ENCODE assay signal across 21 cellular contexts in the genomic region with DNA sequence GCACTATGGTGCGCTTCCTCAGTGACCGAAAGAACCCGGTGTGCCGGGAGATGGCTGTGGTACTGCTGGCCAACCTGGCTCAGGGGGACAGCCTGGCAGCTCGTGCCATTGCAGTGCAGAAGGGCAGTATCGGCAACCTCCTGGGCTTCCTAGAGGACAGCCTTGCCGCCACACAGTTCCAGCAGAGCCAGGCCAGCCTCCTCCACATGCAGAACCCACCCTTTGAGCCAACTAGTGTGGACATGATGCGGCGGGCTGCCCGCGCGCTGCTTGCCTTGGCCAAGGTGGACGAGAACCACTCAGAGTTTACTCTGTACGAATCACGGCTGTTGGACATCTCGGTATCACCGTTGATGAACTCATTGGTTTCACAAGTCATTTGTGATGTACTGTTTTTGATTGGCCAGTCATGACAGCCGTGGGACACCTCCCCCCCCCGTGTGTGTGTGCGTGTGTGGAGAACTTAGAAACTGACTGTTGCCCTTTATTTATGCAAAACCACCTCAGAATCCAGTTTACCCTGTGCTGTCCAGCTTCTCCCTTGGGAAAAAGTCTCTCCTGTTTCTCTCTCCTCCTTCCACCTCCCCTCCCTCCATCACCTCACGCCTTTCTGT. TPM values are rescaled to one million over a fixed set of nuclear protein-coding genes. Genes with fewer than 3 reads are reported as not detected.
DNase-seq lines count a peak whose midpoint lies in the region; ATAC-seq and TF ChIP-seq lines count a peak whose summit lies in the region.
"Had no signal": no experiment of that assay in that cellular context is flagged by ENCODE, and none has a peak within 500 bp of the region (broad histone marks: within the 10 kb centered on the region; RNA-seq: fewer than 3 reads in every experiment).

No MANE protein-coding gene starts in this region.

- no peaks in the 10 kb centered on the region for H3K9me3 ChIP-seq in right lobe of liver
- H3K9me3 ChIP-seq in MG63: no peaks in the 10 kb centered on the region
- no peaks in the 10 kb centered on the region for H3K9me3 ChIP-seq in transverse colon

- H3K36me3 Mint-ChIP-seq in stimulated activated naive CD8-positive, alpha-beta T cell treated with anti-CD3 and anti-CD28 coated beads, Interleukin-15, Interleukin-2, amounts not matched to agents 100 ng/mL and 50 ng/mL, for 24 hours (ENCODE audit: low read depth): peaks cover 55% of the 10 kb centered on the region
- H3K36me3 Mint-ChIP-seq: IgD-negative memory B cell had no signal

- no peak overlapping the region for H3K4me3 Mint-ChIP-seq in stimulated activated naive CD8-positive, alpha-beta T cell treated with anti-CD3 and anti-CD28 coated beads, Interleukin-15, Interleukin-2, amounts not matched to agents 100 ng/mL and 50 ng/mL, for 24 hours

- no peaks in the 10 kb centered on the region for H3K27me3 Mint-ChIP-seq in stimulated activated naive CD8-positive, alpha-beta T cell treated with anti-CD3 and anti-CD28 coated beads, Interleukin-15, Interleukin-2, amounts not matched to agents 100 ng/mL and 50 ng/mL, for 24 hours
- H3K27me3 Mint-ChIP-seq: IgD-negative memory B cell had no signal

- 50% methylated on average over 4 of the region's 21 CpGs for WGBS in right lobe of liver (ENCODE audit: insufficient coverage, low coverage, low lambda C conversion rate, missing lambda C conversion rate)
- WGBS in transverse colon (ENCODE audit: low coverage in 1 of 2), 2 donors: 60 to 90% methylated on average over 1 to 18 of the region's 21 CpGs

- in situ Hi-C loops in transverse colon (cut with MboI; ENCODE audit: low pct_ligation_motif_present in 1 of 4, low pct_unique_long_range_greater_than_20kb in 1 of 4, low sequenced_read_pairs in 3 of 4): loop anchor here (10.0 to 25.0 kb wide), 2 partner anchors 86 to 93 kb away; partner anchors contain the start of gene ARID1A (in 4 of the 4)

- H3K36me3 ChIP-seq in right lobe of liver (peaks cover 12 to 47% (median 28%) of the 10 kb centered on the region in 4 donors), MG63 (peaks cover 82% of the 10 kb centered on the region), transverse colon (peaks cover 0 to 47% (median 24%) of the 10 kb centered on the region in 4 donors)

- intact Hi-C loops in right lobe of liver (cut with DNase I) (loop anchor here in 1 of 2 donors (10.0 kb wide), 1 partner anchor 76 kb away; no protein-coding TSS in a partner anchor), transverse colon (cut with DNase I; ENCODE audit: low total_unique reads) (no loop called here)

- no peaks in the 10 kb centered on the region for H3K27me3 ChIP-seq in right lobe of liver
- no peaks in the 10 kb centered on the region for H3K27me3 ChIP-seq in MG63
- no peaks in the 10 kb centered on the region for H3K27me3 ChIP-seq in transverse colon
- H3K27me3 ChIP-seq: foreskin keratinocyte had no signal

- TF ChIP-seq EP300 in transverse colon (IDR thresholded peaks at IDR 0.05; ENCODE audit: low read depth): no peak

- H3K4me1 ChIP-seq in right lobe of liver (peaks cover 0 to 58% (median 23%) of the 10 kb centered on the region in 4 donors), transverse colon (peaks cover 1 to 42% (median 27%) of the 10 kb centered on the region in 4 donors)
- H3K4me1 ChIP-seq: foreskin keratinocyte had no signal

- H3K27ac ChIP-seq in angular gyrus (ENCODE audit: low read depth, low read length) (peak overlapping the region; percentile 7), right lobe of liver (peak overlapping the region; percentile 41 to 100 (median 100)), transverse colon (no peak overlapping the region)
- H3K27ac ChIP-seq: coronary artery, foreskin keratinocyte, VCaP had no signal

- no peaks in the 10 kb centered on the region for H3K9me3 Mint-ChIP-seq in stimulated activated naive CD8-positive, alpha-beta T cell treated with anti-CD3 and anti-CD28 coated beads, Interleukin-15, Interleukin-2, amounts not matched to agents 100 ng/mL and 50 ng/mL, for 24 hours
- H3K9me3 Mint-ChIP-seq: IgD-negative memory B cell had no signal

- peaks cover 60% of the 10 kb centered on the region for H3K4me1 Mint-ChIP-seq in stimulated activated naive CD8-positive, alpha-beta T cell treated with anti-CD3 and anti-CD28 coated beads, Interleukin-15, Interleukin-2, amounts not matched to agents 100 ng/mL and 50 ng/mL, for 24 hours (ENCODE audit: low read depth)

- no peak for TF ChIP-seq CTCF in right lobe of liver (IDR thresholded peaks at IDR 0.05)
- no peak for TF ChIP-seq CTCF in transverse colon (IDR thresholded peaks at IDR 0.05)

- H3K4me3 ChIP-seq in right lobe of liver (no peak overlapping the region), MG63 (no peak overlapping the region), transverse colon (no peak overlapping the region)
- H3K4me3 ChIP-seq: coronary artery had no signal

- TF ChIP-seq POLR2A in right lobe of liver (IDR thresholded peaks at IDR 0.05) (no peak), transverse colon (IDR thresholded peaks at IDR 0.05) (no peak)

- ATAC-seq in stimulated activated naive CD8-positive, alpha-beta T cell treated with anti-CD3 and anti-CD28 coated beads, Interleukin-15, Interleukin-2, amounts not matched to agents 100 U/mL and 50 U/mL, for 24 hours: no peak
- ATAC-seq in right lobe of liver: peak; percentile 54 to 72 (median 70)
- no peak for ATAC-seq in GM19397 (IDR thresholded peaks at IDR 0.05; ENCODE audit: unreplicated experiment)
- no peak for ATAC-seq in GM21576 (IDR thresholded peaks at IDR 0.05; ENCODE audit: unreplicated experiment)
- ATAC-seq: foreskin keratinocyte, right cardiac atrium had no signal

- no peak for DNase-seq in stimulated activated naive CD8-positive, alpha-beta T cell treated with anti-CD3 and anti-CD28 coated beads, Interleukin-15, Interleukin-2, amounts not matched to agents 100 U/mL and 50 U/mL, for 24 hours
- peak; percentile 73 to 90 (median 87) for DNase-seq in right lobe of liver
- no peak for DNase-seq in MG63
- DNase-seq in transverse colon: no peak
- DNase-seq: activated effector memory CD4-positive, alpha-beta T cell treated with anti-CD3 and anti-CD28 coated beads, Interleukin-2, amount 50 U/mL, for 16 hours; foreskin keratinocyte; H7; kidney glomerular epithelial cell; NCI-H2029 treated with DMSO at 0.1 percent for 48 hours; occipital lobe; right cardiac atrium; SHP77; stimulated activated CD4-positive, alpha-beta T cell treated with anti-CD3 and anti-CD28 coated beads, Interleukin-15, amount 100 ng/mL, for 24 hours; T-helper 1 cell had no signal

- peak overlapping the region; percentile 69 for H3K27ac Mint-ChIP-seq in stimulated activated naive CD8-positive, alpha-beta T cell treated with anti-CD3 and anti-CD28 coated beads, Interleukin-15, Interleukin-2, amounts not matched to agents 100 ng/mL and 50 ng/mL, for 24 hours

RNA-seq across cellular contexts. Expression of gene PIGV, which starts 7.3 kb away (rescaled TPM):
- total RNA-seq in right lobe of liver (10 to 100 TPM; 13.2 to 27.8 (median 19.2) TPM), transverse colon (10 to 100 TPM; 16.1 to 32.2 (median 24.2) TPM)
- 10.5 and 11.7 TPM in 2 replicates for total RNA-seq in MG63 (2014; rRNA removed; shearing (Covaris generic); ENCODE audit: low replicate concordance)

RNA-seq across cellular contexts. Expression of gene ZDHHC18, which starts 46.0 kb away (rescaled TPM):
- total RNA-seq in right lobe of liver (10 to 100 TPM in 5 of 6 experiments, 1 to 10 TPM in 1; 9.6 to 16.9 (median 14.1) TPM), transverse colon (10 to 100 TPM in 3 of 4 donors, 1 to 10 TPM in 1; 4.4 to 37.3 (median 28.0) TPM)
- total RNA-seq in MG63 (2014; rRNA removed; shearing (Covaris generic); ENCODE audit: low replicate concordance): 3.5 and 12.7 TPM in 2 replicates

Comparison
In these comparisons a context has a peak if more than half of its experiments do, and no peak if none do; other contexts are left out.
1. ATAC-seq: peak in right lobe of liver (4 of 4); none in stimulated activated naive CD8-positive, alpha-beta T cell treated with anti-CD3 and anti-CD28 coated beads, Interleukin-15, Interleukin-2, amounts not matched to agents 100 U/mL and 50 U/mL, for 24 hours (single experiment), GM19397 (single experiment) and GM21576 (single experiment).
2. DNase-seq: peak in right lobe of liver (3 of 3); none in stimulated activated naive CD8-positive, alpha-beta T cell treated with anti-CD3 and anti-CD28 coated beads, Interleukin-15, Interleukin-2, amounts not matched to agents 100 U/mL and 50 U/mL, for 24 hours (single experiment), MG63 (single experiment) and transverse colon (single experiment).
3. H3K27ac ChIP-seq: peak in angular gyrus (single experiment) and right lobe of liver (3 of 3); none in transverse colon (0 of 4).